In genomic region chr3:197165890-197166289, GRCh38 we compare ENCODE assay signal across 14 cellular contexts.
"Had no signal": no experiment of that assay in that cellular context is flagged by ENCODE, and none has a peak within 500 bp of the region (broad histone marks: within the 10 kb centered on the region; RNA-seq: fewer than 3 reads in every experiment).

No MANE protein-coding gene starts in this region.

- ATAC-seq: heart left ventricle; left colon; naive thymus-derived CD4-positive, alpha-beta T cell had no signal

- H3K9me3 Mint-ChIP-seq: type B pancreatic cell had no signal

- H3K27me3 Mint-ChIP-seq: naive thymus-derived CD4-positive, alpha-beta T cell; type B pancreatic cell had no signal

- H3K4me3 Mint-ChIP-seq: naive thymus-derived CD4-positive, alpha-beta T cell; type B pancreatic cell had no signal

- DNase-seq: colonic mucosa; dermis blood vessel endothelial cell; effector CD4-positive, alpha-beta T cell; foreskin melanocyte; heart left ventricle; left colon; mammary epithelial cell; naive thymus-derived CD4-positive, alpha-beta T cell; small intestine; stimulated activated CD4-positive, alpha-beta T cell treated with anti-CD3 and anti-CD28 coated beads, Interleukin-12 subunit alpha, Interleukin-12 subunit beta, amount 100 ng/mL, for 4 hours; stimulated activated CD4-positive, alpha-beta T cell treated with anti-CD3 and anti-CD28 coated beads, Interleukin-2, amount 100 ng/mL, for 48 hours; stimulated activated naive CD4-positive, alpha-beta T cell treated with Interleukin-2 at 50 U/mL for 16 hours; thyroid gland had no signal

- H3K27ac Mint-ChIP-seq: naive thymus-derived CD4-positive, alpha-beta T cell; type B pancreatic cell had no signal
